In genomic region chr2:71275939-71276310, GRCh38 we compare ENCODE assay signal across 8 cellular contexts. TPM values are rescaled to one million over a fixed set of nuclear protein-coding genes. Genes with fewer than 3 reads are reported as not detected.
A peak's percentile ranks its signal among the peaks of the same experiment; 100 is the strongest.
DNase-seq lines count a peak whose midpoint lies in the region; ATAC-seq and TF ChIP-seq lines count a peak whose summit lies in the region.

No MANE protein-coding gene starts in this region.

- peaks cover 11% of the 10 kb centered on the region for H3K4me1 Mint-ChIP-seq in CD4-positive, alpha-beta T cell (ENCODE audit: low read depth)
- peaks cover 11% of the 10 kb centered on the region for H3K4me1 Mint-ChIP-seq in nephron

- H3K27ac ChIP-seq in CD4-positive, alpha-beta T cell (ENCODE audit: low read depth, low read length) = no peak overlapping the region
- no peak overlapping the region for H3K27ac ChIP-seq in body of pancreas

- H3K27me3 Mint-ChIP-seq in CD4-positive, alpha-beta T cell = peaks cover 94% of the 10 kb centered on the region
- H3K27me3 Mint-ChIP-seq in nephron (ENCODE audit: low read depth) = peaks cover 87% of the 10 kb centered on the region

- TF ChIP-seq POLR2A in body of pancreas (IDR thresholded peaks at IDR 0.05) = no peak

- H3K4me1 ChIP-seq in body of pancreas = peaks cover 20% of the 10 kb centered on the region

- H3K9me3 ChIP-seq in CD4-positive, alpha-beta T cell (ENCODE audit: control insufficient read depth, low read length) = no peaks in the 10 kb centered on the region
- no peaks in the 10 kb centered on the region for H3K9me3 ChIP-seq in body of pancreas

- CTCF ChIA-PET in CD4-positive, alpha-beta T cell (lab: Charles Lee) = interaction anchor here (0.5 kb wide), 1 partner anchor 129 kb away, joined by 3 read pairs; no protein-coding TSS in a partner anchor

- DNase-seq in CD4-positive, alpha-beta T cell = no peak
- DNase-seq in body of pancreas (no peak), NCI-H526 treated with DMSO at 0.1 percent for 48 hours (lab: John Stamatoyannopoulos, UW) (no peak), NCI-H82 (lab: John Stamatoyannopoulos, UW) (no peak)

- no peak overlapping the region for H3K4me3 ChIP-seq in body of pancreas

- no peak overlapping the region for H3K27ac Mint-ChIP-seq in CD4-positive, alpha-beta T cell
- H3K27ac Mint-ChIP-seq in nephron = no peak overlapping the region

- intact Hi-C loops in CD4-positive, alpha-beta T cell (cut with DNase I, micrococcal nuclease) = loop anchor here (1.0 to 5.0 kb wide), 3 partner anchors 47 to 119 kb away; partner anchors contain the start of gene PAIP2B (in 1 of the 2)
- intact Hi-C loops in body of pancreas (cut with DNase I) = no loop called here

- no peaks in the 10 kb centered on the region for H3K9me3 Mint-ChIP-seq in CD4-positive, alpha-beta T cell
- peaks cover 28% of the 10 kb centered on the region for H3K9me3 Mint-ChIP-seq in nephron

- H3K4me3 Mint-ChIP-seq in CD4-positive, alpha-beta T cell = peak overlapping the region; percentile 30
- peak overlapping the region; percentile 36 to 82 (median 45) for H3K4me3 Mint-ChIP-seq in nephron

- TF ChIP-seq CTCF in CD4-positive, alpha-beta T cell (IDR thresholded peaks at IDR 0.05) = no peak
- TF ChIP-seq CTCF in body of pancreas (IDR thresholded peaks at IDR 0.05) (no peak), nephron (IDR thresholded peaks at IDR 0.05; ENCODE audit: unreplicated experiment in 3 of 3) (no peak)

- no peak for ATAC-seq in CD4-positive, alpha-beta T cell (ENCODE audit: poor library complexity)
- ATAC-seq in HG02759 (IDR thresholded peaks at IDR 0.05; ENCODE audit: unreplicated experiment) = peak; percentile 7
- peak; percentile 6 for ATAC-seq in body of pancreas
- no peak for ATAC-seq in HG03196 (IDR thresholded peaks at IDR 0.05; ENCODE audit: unreplicated experiment)
- ATAC-seq in GM19035 (IDR thresholded peaks at IDR 0.05; ENCODE audit: unreplicated experiment) = no peak

- H3K27me3 ChIP-seq in CD4-positive, alpha-beta T cell (ENCODE audit: control insufficient read depth, insufficient read depth, low read length) = peaks cover 52% of the 10 kb centered on the region
- no peaks in the 10 kb centered on the region for H3K27me3 ChIP-seq in body of pancreas

- 35% methylated on average over 8 of the region's 8 CpGs for WGBS in body of pancreas, 2 donors

- no peaks in the 10 kb centered on the region for H3K36me3 ChIP-seq in body of pancreas (replicated peaks in 1 of 2; ENCODE audit: insufficient read depth in 1 of 2, low read depth in 2 of 2)

- POLR2A ChIA-PET in CD4-positive, alpha-beta T cell (lab: Charles Lee) = interaction anchor here (0.8 to 2.9 kb wide), 3 partner anchors 49 to 208 kb away, joined by 3 to 11 read pairs (median 5); partner anchors contain the start of genes NAGK, PAIP2B and ZNF638

- H3K36me3 Mint-ChIP-seq in CD4-positive, alpha-beta T cell (ENCODE audit: low read depth) = no peaks in the 10 kb centered on the region
- no peaks in the 10 kb centered on the region for H3K36me3 Mint-ChIP-seq in nephron (ENCODE audit: low read depth)

RNA-seq across cellular contexts. Expression of gene PAIP2B, which starts 49.0 kb away (rescaled TPM):
- 1 to 10 TPM; 2.3 to 2.5 TPM for total RNA-seq in CD4-positive, alpha-beta T cell
- 10 to 100 TPM; 18.5 to 32.9 TPM for total RNA-seq in body of pancreas

RNA-seq across cellular contexts. Expression of gene ZNF638, which starts 55.7 kb away (rescaled TPM):
- total RNA-seq in CD4-positive, alpha-beta T cell = 10 to 100 TPM; 77.8 to 86.4 TPM
- 100 to 1,000 TPM; 108 to 146 TPM for total RNA-seq in body of pancreas

Comparison
In these comparisons a context has a peak if more than half of its experiments do, and no peak if none do; other contexts are left out.
1. ATAC-seq: peak in HG02759 (single experiment) and body of pancreas (single experiment); none in CD4-positive, alpha-beta T cell (single experiment), HG03196 (single experiment) and GM19035 (single experiment).
2. RNA of gene PAIP2B, which starts 49.0 kb away (total RNA-seq): 18.5 to 32.9 TPM in body of pancreas; 2.3 to 2.5 TPM in CD4-positive, alpha-beta T cell; every median in the first group is over 4 times any median in the second.